ENCODE assay signal across 17 cellular contexts in the genomic region with DNA sequence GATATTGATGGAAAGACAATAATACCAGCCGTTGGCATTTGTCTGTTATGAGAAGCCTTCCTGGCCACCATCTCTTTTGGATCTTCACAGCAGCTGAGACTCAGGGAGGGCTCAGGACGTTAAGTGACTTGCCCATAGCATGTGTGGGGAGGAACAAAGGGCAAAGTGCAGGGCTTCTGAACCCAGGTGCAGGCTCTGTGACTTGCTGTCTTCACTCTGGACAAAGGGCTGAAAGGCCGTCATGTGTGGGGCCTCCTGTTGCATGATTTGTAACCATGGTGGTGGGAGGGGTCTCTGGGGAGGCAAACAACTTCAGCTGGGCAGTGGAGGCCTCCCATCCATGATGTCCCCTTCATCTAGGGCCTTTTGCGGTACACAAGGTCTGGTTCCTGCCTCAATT.
DNase-seq lines count a peak whose midpoint lies in the region; ATAC-seq, FAIRE-seq and TF ChIP-seq lines count a peak whose summit lies in the region.
"Had no signal": no experiment of that assay in that cellular context is flagged by ENCODE, and none has a peak within 500 bp of the region (broad histone marks: within the 10 kb centered on the region; RNA-seq: fewer than 3 reads in every experiment).

No MANE protein-coding gene starts in this region.

- H3K27ac ChIP-seq in HepG2 (ENCODE audit: extremely low read length, insufficient read depth, low read length) (no peak overlapping the region), right lobe of liver (no peak overlapping the region), mesendoderm (ENCODE audit: low read depth, low read length) (peak overlapping the region; percentile 19)
- H3K27ac ChIP-seq: BLaER1, HL-60 had no signal

- H2BK120ac ChIP-seq in mesendoderm (ENCODE audit: low read depth, low read length): no peak overlapping the region

- H3K36me3 ChIP-seq in HepG2 (replicated peaks in 1 of 2; ENCODE audit: control insufficient read depth in 1 of 2, insufficient read depth in 2 of 2, low read length in 2 of 2) (no peaks in the 10 kb centered on the region), right lobe of liver (no peaks in the 10 kb centered on the region), mesendoderm (ENCODE audit: control insufficient read depth, insufficient read depth, low read length) (no peaks in the 10 kb centered on the region)
- H3K36me3 ChIP-seq: BLaER1 had no signal

- H3K9ac ChIP-seq in HepG2 (ENCODE audit: insufficient read depth, low read depth, low read length): no peak overlapping the region
- H3K9ac ChIP-seq in mesendoderm (ENCODE audit: low read length): no peak overlapping the region
- H3K9ac ChIP-seq: BLaER1 had no signal

- no TSS peak for BruUV-seq in HepG2 (replicated peaks; lab: Mats Ljungman, UMichigan)

- no peak overlapping the region for H3K23ac ChIP-seq in mesendoderm (ENCODE audit: low read length)

- CTCF ChIA-PET in HepG2 (lab: Yijun Ruan, JAX; ENCODE audit: low intra/inter-chr PET ratio, low total read pairs): no interaction called here

- H3K4me1 ChIP-seq in HepG2 (ENCODE audit: insufficient read depth, low read length) (peaks cover 13% of the 10 kb centered on the region), right lobe of liver (no peaks in the 10 kb centered on the region), mesendoderm (ENCODE audit: control insufficient read depth, low read depth, low read length) (no peaks in the 10 kb centered on the region)
- H3K4me1 ChIP-seq: BLaER1, Caco-2 had no signal

- no peaks in the 10 kb centered on the region; the same call in 1 of the 2 replicates for H4K20me1 ChIP-seq in HepG2 (ENCODE audit: insufficient read depth, low read length)
- H4K20me1 ChIP-seq: BLaER1 had no signal

- DNase-seq in HepG2 (ENCODE audit: low spot score) (no peak), right lobe of liver (no peak), mesendoderm (no peak), posterior vena cava (ENCODE audit: low spot score) (peak; percentile 10), epidermal melanocyte (ENCODE audit: insufficient read length, low spot score) (no peak), retina (no peak)
- DNase-seq: 8988T; AML-193; Caco-2; CD8-positive, alpha-beta memory T cell; GF-D8 had no signal

- no peak overlapping the region for H3K4me2 ChIP-seq in HepG2 (ENCODE audit: low read depth, low read length)
- H3K4me2 ChIP-seq in mesendoderm (ENCODE audit: low read length): no peak overlapping the region
- H3K4me2 ChIP-seq: BLaER1 had no signal

- no peak overlapping the region for H3K4ac ChIP-seq in mesendoderm (ENCODE audit: low read depth, low read length)

- no peak overlapping the region for H2BK5ac ChIP-seq in mesendoderm (ENCODE audit: low read length)

- H3K79me2 ChIP-seq in HepG2 (ENCODE audit: insufficient read depth, low read length): no peaks in the 10 kb centered on the region
- H3K79me2 ChIP-seq in mesendoderm (ENCODE audit: control insufficient read depth, insufficient read depth, low read length): no peaks in the 10 kb centered on the region

- no peak overlapping the region for H3K56ac ChIP-seq in mesendoderm (ENCODE audit: low read length)

- TF ChIP-seq RAD21 in HepG2 (CRISPR knock-in tag; IDR thresholded peaks at IDR 0.05): no peak

- no peak for TF ChIP-seq POLR2A in HepG2 (IDR thresholded peaks at IDR 0.05; ENCODE audit: insufficient read depth in 1 of 2, low read depth in 2 of 2, low read length in 2 of 2)
- no peak for TF ChIP-seq POLR2A in right lobe of liver (IDR thresholded peaks at IDR 0.05)

- no peak overlapping the region for H4K8ac ChIP-seq in mesendoderm (ENCODE audit: low read depth, low read length)

- no peaks in the 10 kb centered on the region for H3K9me3 ChIP-seq in HepG2 (ENCODE audit: low read length)
- no peaks in the 10 kb centered on the region for H3K9me3 ChIP-seq in right lobe of liver
- H3K9me3 ChIP-seq: BLaER1, Caco-2 had no signal

- H4K5ac ChIP-seq in mesendoderm (ENCODE audit: low read length): no peak overlapping the region

- FAIRE-seq in HepG2 (lab: Jason Lieb, UNC): no peak
- FAIRE-seq: GM19239, H54, K562 had no signal

- peak; percentile 54; the same call in 2 of the 3 replicates for ATAC-seq in HepG2
- ATAC-seq in right lobe of liver: no peak
- no peak for ATAC-seq in HG03442 (IDR thresholded peaks at IDR 0.05; ENCODE audit: unreplicated experiment)
- ATAC-seq: K562 had no signal

- intact Hi-C loops in HepG2 (cut with micrococcal nuclease; ENCODE audit: unreplicated experiment) (no loop called here), right lobe of liver (cut with DNase I) (no loop called here), posterior vena cava (cut with DNase I) (loop anchor here in 1 of 2 donors (10.0 kb wide), 1 partner anchor 580 kb away; no protein-coding TSS in a partner anchor)

- peaks cover 0 to 36% of the 10 kb centered on the region in 2 experiments; a peak in 2 of 5 replicates for H3K27me3 ChIP-seq in HepG2 (ENCODE audit: control insufficient read depth in 1 of 2, insufficient read depth in 2 of 2, low read length in 2 of 2)
- no peaks in the 10 kb centered on the region for H3K27me3 ChIP-seq in right lobe of liver
- H3K27me3 ChIP-seq in mesendoderm (ENCODE audit: insufficient read depth, low read length, poor library complexity): no peaks in the 10 kb centered on the region
- H3K27me3 ChIP-seq: BLaER1 had no signal

- in situ Hi-C loops in HepG2 (cut with HindIII; ENCODE audit: extremely low pct_ligation_motif_present, low pct_unique_long_range_greater_than_20kb): no loop called here

- H3K18ac ChIP-seq in mesendoderm (ENCODE audit: low read length): no peak overlapping the region

- WGBS in HepG2 (ENCODE audit: low lambda C conversion rate): 26% methylated on average over 4 of the region's 4 CpGs
- 67% methylated on average over 3 of the region's 4 CpGs for WGBS in right lobe of liver (ENCODE audit: insufficient coverage, low coverage, low lambda C conversion rate, missing lambda C conversion rate)
- WGBS in mesendoderm (ENCODE audit: extremely low coverage, insufficient coverage, low lambda C conversion rate): no CpG with 5 or more reads among the region's 4 CpGs

- TF ChIP-seq EP300 in HepG2 (IDR thresholded peaks at IDR 0.05; ENCODE audit: low read depth in 2 of 2, low read length in 2 of 2) (no peak), HepG2 (CRISPR knock-in tag; IDR thresholded peaks at IDR 0.05; ENCODE audit: borderline replicate concordance) (no peak)

- no peak overlapping the region for H2BK15ac ChIP-seq in mesendoderm (replicated peaks; ENCODE audit: low read depth)

- no peak overlapping the region for H2AFZ ChIP-seq in HepG2 (ENCODE audit: low read length)

- H3K4me3 ChIP-seq in HepG2 (replicated peaks in 1 of 3; ENCODE audit: insufficient read depth in 1 of 3, low read depth in 2 of 3, low read length in 3 of 3) (no peak overlapping the region), right lobe of liver (no peak overlapping the region), mesendoderm (ENCODE audit: low read length) (no peak overlapping the region)
- H3K4me3 ChIP-seq: BLaER1, K562 had no signal

- H2AK5ac ChIP-seq in mesendoderm (ENCODE audit: low read length): no peak overlapping the region

- TF ChIP-seq CTCF in HepG2 (CRISPR knock-in tag; IDR thresholded peaks at IDR 0.05): no peak
- no peak for TF ChIP-seq CTCF in right lobe of liver (IDR thresholded peaks at IDR 0.05)

- no peaks in the 10 kb centered on the region for H3K79me1 ChIP-seq in mesendoderm (ENCODE audit: low read length)

- POLR2A ChIA-PET in HepG2 (lab: Yijun Ruan, JAX): no interaction called here

TF ChIP-seq in HepG2, 621 proteins besides CTCF, POLR2A, EP300 and RAD21:
- no peak for TF ChIP-seq ZNF547 (CRISPR knock-in tag; IDR thresholded peaks at IDR 0.05)
- TF ChIP-seq HNF4A (CRISPR knock-in tag; IDR thresholded peaks at IDR 0.05): peak; percentile 68
- TF ChIP-seq, protein P1, sequence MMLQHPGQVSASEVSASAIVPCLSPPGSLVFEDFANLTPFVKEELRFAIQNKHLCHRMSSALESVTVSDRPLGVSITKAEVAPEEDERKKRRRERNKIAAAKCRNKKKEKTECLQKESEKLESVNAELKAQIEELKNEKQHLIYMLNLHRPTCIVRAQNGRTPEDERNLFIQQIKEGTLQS (CRISPR knock-in tag; IDR thresholded peaks at IDR 0.05): no peak
